Comparison of ENCODE assay signal across 7 cellular contexts in the genomic region with DNA sequence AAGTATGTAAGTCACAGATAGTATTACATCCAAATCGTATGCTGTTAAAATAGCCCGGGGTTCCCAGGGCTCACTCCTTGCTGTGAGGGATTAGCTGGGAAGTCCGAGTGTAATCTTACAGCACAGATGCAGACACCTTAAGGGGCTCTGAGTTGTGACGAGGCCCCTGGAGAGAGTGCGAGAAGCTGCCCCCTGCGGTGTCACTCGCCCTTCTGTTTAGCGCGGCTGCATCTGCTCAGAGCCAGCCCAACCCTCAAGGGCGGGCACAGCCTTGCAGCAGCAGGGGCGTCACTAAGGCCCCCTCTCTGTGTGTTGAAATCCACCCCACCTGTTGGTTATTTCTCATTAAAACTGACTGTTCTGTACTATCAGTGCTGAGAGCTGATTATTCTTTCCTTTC.
DNase-seq lines count a peak whose midpoint lies in the region; TF ChIP-seq lines count a peak whose summit lies in the region.
"Not testable (repeated sequence)": the region's sequence is repeated elsewhere in the genome, so short reads cannot be mapped to it uniquely, and the experiment has no call there.

No MANE protein-coding gene starts in this region.

- not testable (repeated sequence) for H2AK5ac ChIP-seq in mesendoderm (ENCODE audit: low read length)

- not testable (repeated sequence) for H3K27ac Mint-ChIP-seq in activated T-cell treated with anti-CD3 and anti-CD28 coated beads, Interleukin-2, amount 50 U/mL, for 24 hours; osteocyte (ENCODE audit: unreplicated experiment)

- peaks cover 74% of the 10 kb centered on the region for H3K36me3 Mint-ChIP-seq in activated T-cell treated with anti-CD3 and anti-CD28 coated beads, Interleukin-2, amount 50 U/mL, for 24 hours (ENCODE audit: low read depth)
- H3K36me3 Mint-ChIP-seq in osteocyte (ENCODE audit: unreplicated experiment) = not testable (repeated sequence)

- H3K9ac ChIP-seq in mesendoderm (ENCODE audit: low read length) = not testable (repeated sequence)

- H3K18ac ChIP-seq in mesendoderm (ENCODE audit: low read length) = not testable (repeated sequence)

- H3K27me3 ChIP-seq in WERI-Rb-1 (ENCODE audit: insufficient read depth, low read depth, severe bottlenecking); mesendoderm (ENCODE audit: insufficient read depth, low read length, poor library complexity): not testable (repeated sequence)

- not testable (repeated sequence) for H3K36me3 ChIP-seq in WERI-Rb-1; mesendoderm (ENCODE audit: control insufficient read depth, insufficient read depth, low read length)

- H4K8ac ChIP-seq in mesendoderm (ENCODE audit: low read depth, low read length) = not testable (repeated sequence)

- H3K79me1 ChIP-seq in mesendoderm (ENCODE audit: low read length) = not testable (repeated sequence)

- H3K4me1 Mint-ChIP-seq in activated T-cell treated with anti-CD3 and anti-CD28 coated beads, Interleukin-2, amount 50 U/mL, for 24 hours (ENCODE audit: low read depth) = peaks cover 39% of the 10 kb centered on the region
- not testable (repeated sequence) for H3K4me1 Mint-ChIP-seq in osteocyte (ENCODE audit: unreplicated experiment)

- not testable (repeated sequence) for H2BK120ac ChIP-seq in mesendoderm (ENCODE audit: low read depth, low read length)

- H3K4me2 ChIP-seq in mesendoderm (ENCODE audit: low read length) = not testable (repeated sequence)

- H3K4me3 ChIP-seq in WERI-Rb-1 (ENCODE audit: low read depth, low read length); mesendoderm (ENCODE audit: low read length): not testable (repeated sequence)

- not testable (repeated sequence) for H3K27me3 Mint-ChIP-seq in activated T-cell treated with anti-CD3 and anti-CD28 coated beads, Interleukin-2, amount 50 U/mL, for 24 hours; osteocyte (ENCODE audit: unreplicated experiment)

- not testable (repeated sequence) for H3K4me1 ChIP-seq in mesendoderm (ENCODE audit: control insufficient read depth, low read depth, low read length)

- H4K5ac ChIP-seq in mesendoderm (ENCODE audit: low read length) = not testable (repeated sequence)

- not testable (repeated sequence) for H3K56ac ChIP-seq in mesendoderm (ENCODE audit: low read length)

- WGBS in mesendoderm (ENCODE audit: extremely low coverage, insufficient coverage, low lambda C conversion rate) = no CpG with 5 or more reads among the region's 11 CpGs

- H3K27ac ChIP-seq in WERI-Rb-1; mesendoderm (ENCODE audit: low read depth, low read length): not testable (repeated sequence)

- not testable (repeated sequence) for H3K23ac ChIP-seq in mesendoderm (ENCODE audit: low read length)

- H3K9me3 ChIP-seq in WERI-Rb-1 (ENCODE audit: severe bottlenecking) = not testable (repeated sequence)

- H3K4me3 Mint-ChIP-seq in activated T-cell treated with anti-CD3 and anti-CD28 coated beads, Interleukin-2, amount 50 U/mL, for 24 hours; osteocyte (ENCODE audit: unreplicated experiment): not testable (repeated sequence)

- not testable (repeated sequence) for TF ChIP-seq CTCF in WERI-Rb-1 (IDR thresholded peaks at IDR 0.05; ENCODE audit: low read depth, low read length); osteocyte (IDR thresholded peaks at IDR 0.05)

- not testable (repeated sequence) for H2BK15ac ChIP-seq in mesendoderm (replicated peaks; ENCODE audit: low read depth)

- not testable (repeated sequence) for H3K4ac ChIP-seq in mesendoderm (ENCODE audit: low read depth, low read length)

- not testable (repeated sequence) for H3K9me3 Mint-ChIP-seq in activated T-cell treated with anti-CD3 and anti-CD28 coated beads, Interleukin-2, amount 50 U/mL, for 24 hours; osteocyte (ENCODE audit: unreplicated experiment)

- DNase-seq in D341Med (ENCODE audit: low spot score) = peak; percentile 42
- peak; percentile 3 for DNase-seq in LHCN-M2 (ENCODE audit: low read depth)
- peak; percentile 93 for DNase-seq in NCI-H524 treated with DMSO at 0.1 percent for 48 hours (lab: John Stamatoyannopoulos, UW)
- peak; percentile 85 for DNase-seq in WERI-Rb-1
- DNase-seq in activated T-cell treated with anti-CD3 and anti-CD28 coated beads, Interleukin-2, amount 50 U/mL, for 24 hours = peak; percentile 17
- peak; percentile 22 for DNase-seq in mesendoderm
- DNase-seq in osteocyte (ENCODE audit: extremely low spot score, unreplicated experiment) = peak; percentile 73

- H2BK5ac ChIP-seq in mesendoderm (ENCODE audit: low read length) = not testable (repeated sequence)

- H3K79me2 ChIP-seq in mesendoderm (ENCODE audit: control insufficient read depth, insufficient read depth, low read length) = not testable (repeated sequence)

Comparison
In these comparisons a context has a peak if more than half of its experiments do, and no peak if none do; other contexts are left out.
1. DNase-seq: peak in every context shown above with its lines; median percentile 93 in NCI-H524 treated with DMSO at 0.1 percent for 48 hours; 85 in WERI-Rb-1; 73 in osteocyte; 42 in D341Med; 22 in mesendoderm; 17 in activated T-cell treated with anti-CD3 and anti-CD28 coated beads, Interleukin-2, amount 50 U/mL, for 24 hours; 3 in LHCN-M2.